1 cellular context compared by ENCODE assay signal in genomic region chr3:7977245-7978103, GRCh38.
TF ChIP-seq lines count a peak whose summit lies in the region.

No MANE protein-coding gene starts in this region.

TF ChIP-seq in GM12878, 131 proteins besides CTCF, POLR2A, EP300 and RAD21 (continued from another document):
- no peak for TF ChIP-seq IRF4 (IDR thresholded peaks at IDR 0.05; ENCODE audit: low read depth, low read length)
- TF ChIP-seq SPI1 (IDR thresholded peaks at IDR 0.05; ENCODE audit: borderline replicate concordance, insufficient read depth, low read depth, low read length) = peak; percentile 56; the same call in 1 of the 2 replicates
- TF ChIP-seq SIN3A (IDR thresholded peaks at IDR 0.05; ENCODE audit: low read depth, low read length) = no peak
- no peak for TF ChIP-seq SMAD1 (IDR thresholded peaks at IDR 0.05; ENCODE audit: low read depth, partially characterized antibody)
- no peak for TF ChIP-seq KAT2A (conservative IDR thresholded peaks at IDR 0.05; ENCODE audit: control insufficient read depth, low read depth, low read length)
